Comparison of ENCODE assay signal across 11 cellular contexts in the genomic region with DNA sequence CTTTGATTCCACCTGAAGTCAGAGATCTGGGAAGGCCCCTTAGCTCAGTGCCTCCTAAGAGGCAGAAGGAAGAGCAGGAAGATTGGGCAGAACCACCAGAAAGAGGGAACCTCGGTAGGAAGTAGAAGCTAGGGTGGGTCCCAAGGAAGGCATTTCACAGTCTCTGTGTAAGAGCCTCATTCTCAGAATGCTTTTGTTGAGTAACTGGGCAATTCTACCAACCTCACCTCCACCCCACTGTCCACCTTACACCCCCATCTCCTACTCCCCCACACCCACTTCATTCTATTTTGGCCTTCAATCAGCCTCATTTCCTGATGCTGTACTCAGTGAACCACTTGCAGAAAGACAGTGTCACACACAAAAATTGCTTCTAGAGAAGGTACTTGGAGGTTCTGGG. TPM values are rescaled to one million over a fixed set of nuclear protein-coding genes. Genes with fewer than 3 reads are reported as not detected.
DNase-seq lines count a peak whose midpoint lies in the region; ATAC-seq and TF ChIP-seq lines count a peak whose summit lies in the region.
"Had no signal": no experiment of that assay in that cellular context is flagged by ENCODE, and none has a peak within 500 bp of the region (broad histone marks: within the 10 kb centered on the region; RNA-seq: fewer than 3 reads in every experiment).

No MANE protein-coding gene starts in this region.

- H3K9me3 Mint-ChIP-seq in activated naive CD4-positive, alpha-beta T cell treated with anti-CD3 and anti-CD28 coated beads for 36 hours, result no peaks in the 10 kb centered on the region
- H3K9me3 Mint-ChIP-seq in activated naive CD4-positive, alpha-beta T cell treated with anti-CD3 and anti-CD28 coated beads, Interleukin-2, amount 50 U/mL, for 72 hours, result peaks cover 0 to 5% of the 10 kb centered on the region in 2 donors
- no peaks in the 10 kb centered on the region for H3K9me3 Mint-ChIP-seq in endothelial cell (ENCODE audit: unreplicated experiment)

- peaks cover 50% of the 10 kb centered on the region for H3K36me3 ChIP-seq in PC-3 (ENCODE audit: low read depth, low read length)
- H3K36me3 ChIP-seq in subcutaneous abdominal adipose tissue (ENCODE audit: control insufficient read depth in 5 of 5, insufficient read depth in 5 of 5, low read length in 5 of 5), result peaks cover 0 to 36% (median 17%) of the 10 kb centered on the region in 5 donors
- H3K36me3 ChIP-seq in HAP-1 (replicated peaks), result no peaks in the 10 kb centered on the region; the same call in 1 of the 2 replicates

- in situ Hi-C loops in HAP-1 (cut with MboI; ENCODE audit: low sequenced_read_pairs), result no loop called here

- H3K4me1 ChIP-seq in PC-3 (ENCODE audit: insufficient read depth, low read length), result peaks cover 74% of the 10 kb centered on the region
- H3K4me1 ChIP-seq in subcutaneous abdominal adipose tissue (ENCODE audit: control insufficient read depth in 5 of 5, insufficient read depth in 5 of 5, low read length in 5 of 5), result peaks cover 11 to 75% (median 67%) of the 10 kb centered on the region in 5 donors
- peaks cover 5% of the 10 kb centered on the region; the same call in 1 of the 2 replicates for H3K4me1 ChIP-seq in HAP-1

- CTCF ChIA-PET in activated naive CD4-positive, alpha-beta T cell treated with anti-CD3 and anti-CD28 coated beads for 36 hours (lab: Charles Lee), result interaction anchor here (1.3 to 17.3 kb wide), 3 partner anchors 9 to 102 kb away, joined by 5 to 634 read pairs (median 24); no protein-coding TSS in a partner anchor
- CTCF ChIA-PET in PC-3 (lab: Charles Lee), result no interaction called here

- no TSS peak for BruUV-seq in PC-3 (replicated peaks; lab: Mats Ljungman, UMichigan)

- POLR2A ChIA-PET in PC-3 (lab: Charles Lee; ENCODE audit: unreplicated experiment), result interaction anchor here (0.5 kb wide), 1 partner anchor 377 kb away, joined by 10 read pairs; no protein-coding TSS in a partner anchor

- peaks cover 26% of the 10 kb centered on the region for H3K36me3 Mint-ChIP-seq in activated naive CD4-positive, alpha-beta T cell treated with anti-CD3 and anti-CD28 coated beads for 36 hours (ENCODE audit: low read depth)
- peaks cover 15 to 39% of the 10 kb centered on the region in 2 donors for H3K36me3 Mint-ChIP-seq in activated naive CD4-positive, alpha-beta T cell treated with anti-CD3 and anti-CD28 coated beads, Interleukin-2, amount 50 U/mL, for 72 hours
- H3K36me3 Mint-ChIP-seq in endothelial cell (ENCODE audit: low read depth, unreplicated experiment), result peaks cover 24% of the 10 kb centered on the region

- intact Hi-C loops in activated naive CD4-positive, alpha-beta T cell treated with anti-CD3 and anti-CD28 coated beads for 36 hours (cut with micrococcal nuclease), result loop anchor here (1.0 kb wide), 2 partner anchors 40 to 92 kb away; partner anchors contain the start of gene PFDN1
- intact Hi-C loops in PC-3 (cut with micrococcal nuclease), result no loop called here

- peaks cover 58% of the 10 kb centered on the region for H4K20me1 ChIP-seq in PC-3 (ENCODE audit: low read length)

- H3K9ac ChIP-seq in PC-3 (ENCODE audit: low read length), result no peak overlapping the region
- peak overlapping the region in 1 of 5 donors; percentile 33 for H3K9ac ChIP-seq in subcutaneous abdominal adipose tissue (ENCODE audit: low read length in 5 of 5)

- no peak overlapping the region for H2AFZ ChIP-seq in PC-3 (ENCODE audit: low read length)
- H2AFZ ChIP-seq: hepatocyte had no signal

- H3K4me2 ChIP-seq in PC-3 (ENCODE audit: low read length), result peak overlapping the region; percentile 17; the same call in 1 of the 2 replicates
- H3K4me2 ChIP-seq: hepatocyte had no signal

- H3K4me3 ChIP-seq in PC-3 (ENCODE audit: low read length) (no peak overlapping the region), subcutaneous abdominal adipose tissue (ENCODE audit: low read depth in 1 of 5, low read length in 5 of 5) (peak overlapping the region in 2 of 5 donors; percentile 33 to 87), HAP-1 (no peak overlapping the region)
- H3K4me3 ChIP-seq: hepatocyte had no signal

- H3K4me3 Mint-ChIP-seq in activated naive CD4-positive, alpha-beta T cell treated with anti-CD3 and anti-CD28 coated beads for 36 hours, result peak overlapping the region; percentile 83
- H3K4me3 Mint-ChIP-seq in endothelial cell (ENCODE audit: unreplicated experiment), result peak overlapping the region; percentile 73

- H3K9me3 ChIP-seq in PC-3 (ENCODE audit: low read length) (no peaks in the 10 kb centered on the region), subcutaneous abdominal adipose tissue (ENCODE audit: control insufficient read depth in 5 of 5, low read length in 5 of 5) (no peaks in the 10 kb centered on the region), HAP-1 (no peaks in the 10 kb centered on the region)

- H3K4me1 Mint-ChIP-seq in activated naive CD4-positive, alpha-beta T cell treated with anti-CD3 and anti-CD28 coated beads for 36 hours (ENCODE audit: low read depth), result peaks cover 49% of the 10 kb centered on the region
- peaks cover 49% of the 10 kb centered on the region for H3K4me1 Mint-ChIP-seq in endothelial cell (ENCODE audit: unreplicated experiment)

- peaks cover 6% of the 10 kb centered on the region for H3F3A ChIP-seq in PC-3 (ENCODE audit: low read length, unreplicated experiment)

- H3K27me3 Mint-ChIP-seq in activated naive CD4-positive, alpha-beta T cell treated with anti-CD3 and anti-CD28 coated beads for 36 hours (ENCODE audit: low read depth), result no peaks in the 10 kb centered on the region
- H3K27me3 Mint-ChIP-seq in endothelial cell (ENCODE audit: unreplicated experiment), result peaks cover 8% of the 10 kb centered on the region

- ATAC-seq in activated naive CD4-positive, alpha-beta T cell treated with anti-CD3 and anti-CD28 coated beads, Interleukin-2, amount 50 U/mL, for 72 hours, result no peak
- ATAC-seq in PC-3 (no peak), GM18505 (IDR thresholded peaks at IDR 0.05; ENCODE audit: unreplicated experiment) (no peak), GM18870 (IDR thresholded peaks at IDR 0.05; ENCODE audit: unreplicated experiment) (no peak)

- DNase-seq in activated naive CD4-positive, alpha-beta T cell treated with anti-CD3 and anti-CD28 coated beads for 36 hours, result no peak
- DNase-seq in activated naive CD4-positive, alpha-beta T cell treated with anti-CD3 and anti-CD28 coated beads, Interleukin-2, amount 50 U/mL, for 72 hours (ENCODE audit: low spot score in 2 of 2), result no peak
- DNase-seq in PC-3, result no peak
- DNase-seq in endothelial cell (ENCODE audit: low spot score), result no peak
- DNase-seq in HAP-1 (ENCODE audit: low spot score in 2 of 2), result no peak
- DNase-seq: HCEC 1CT, NCI-H774 had no signal

- H3K9me2 ChIP-seq in PC-3 (replicated peaks; ENCODE audit: low read length), result no peaks in the 10 kb centered on the region

- no peaks in the 10 kb centered on the region for H3K27me3 ChIP-seq in PC-3 (ENCODE audit: low read length)
- no peaks in the 10 kb centered on the region for H3K27me3 ChIP-seq in subcutaneous abdominal adipose tissue (ENCODE audit: control insufficient read depth in 5 of 5, insufficient read depth in 4 of 5, low read length in 5 of 5)
- H3K27me3 ChIP-seq in HAP-1 (ENCODE audit: low read depth), result no peaks in the 10 kb centered on the region
- H3K27me3 ChIP-seq: hepatocyte had no signal

- H3K79me2 ChIP-seq in PC-3 (ENCODE audit: low read length), result peaks cover 72% of the 10 kb centered on the region
- H3K79me2 ChIP-seq: hepatocyte had no signal

- TF ChIP-seq POLR2A in GM18505 (IDR thresholded peaks at IDR 0.05; ENCODE audit: borderline replicate concordance, extremely low read depth, insufficient read depth, insufficient read length), result no peak

- TF ChIP-seq CTCF in PC-3 (conservative IDR thresholded peaks at IDR 0.05; ENCODE audit: low read depth, low read length), result no peak
- no peak for TF ChIP-seq CTCF in endothelial cell (IDR thresholded peaks at IDR 0.05; ENCODE audit: unreplicated experiment)

- H3K27ac ChIP-seq in PC-3 (ENCODE audit: low read length), result no peak overlapping the region
- peak overlapping the region; percentile 78 for H3K27ac ChIP-seq in subcutaneous abdominal adipose tissue (ENCODE audit: low read depth, low read length)
- H3K27ac ChIP-seq: hepatocyte had no signal

- H3K27ac Mint-ChIP-seq in activated naive CD4-positive, alpha-beta T cell treated with anti-CD3 and anti-CD28 coated beads for 36 hours, result peak overlapping the region; percentile 95
- peak overlapping the region in 1 of 2 donors; percentile 89 for H3K27ac Mint-ChIP-seq in activated naive CD4-positive, alpha-beta T cell treated with anti-CD3 and anti-CD28 coated beads, Interleukin-2, amount 50 U/mL, for 72 hours
- no peak overlapping the region for H3K27ac Mint-ChIP-seq in endothelial cell (ENCODE audit: unreplicated experiment)

RNA-seq across cellular contexts. Expression of gene HBEGF, which starts 3.5 kb away (rescaled TPM):
- total RNA-seq in activated naive CD4-positive, alpha-beta T cell treated with anti-CD3 and anti-CD28 coated beads for 36 hours, result 1 to 10 TPM; 8.7 to 9.1 TPM
- total RNA-seq in activated naive CD4-positive, alpha-beta T cell treated with anti-CD3 and anti-CD28 coated beads, Interleukin-2, amount 50 U/mL, for 72 hours, result 10 to 100 TPM in 1 of 2 donors, 1 to 10 TPM in 1; 6.9 to 10.5 TPM
- total RNA-seq in PC-3 (2014; rRNA removed) (82.6 and 85.9 TPM in 2 replicates), endothelial cell (ENCODE audit: unreplicated experiment) (22.6 TPM)

RNA-seq across cellular contexts. Expression of gene SLC4A9, which starts 17.1 kb away (rescaled TPM):
- under 1 TPM; 0.07 to 0.12 TPM for total RNA-seq in activated naive CD4-positive, alpha-beta T cell treated with anti-CD3 and anti-CD28 coated beads for 36 hours
- under 1 TPM; 0.25 to 0.41 TPM for total RNA-seq in activated naive CD4-positive, alpha-beta T cell treated with anti-CD3 and anti-CD28 coated beads, Interleukin-2, amount 50 U/mL, for 72 hours
- 0.29 TPM in 1 of 2 replicates, not detected in the other for total RNA-seq in PC-3 (2014; rRNA removed)
- 0.23 TPM for total RNA-seq in endothelial cell (ENCODE audit: unreplicated experiment)

RNA-seq across cellular contexts. Expression of gene PFDN1, which starts 40.0 kb away (rescaled TPM):
- 10 to 100 TPM; 50.6 to 57.1 TPM for total RNA-seq in activated naive CD4-positive, alpha-beta T cell treated with anti-CD3 and anti-CD28 coated beads for 36 hours
- total RNA-seq in activated naive CD4-positive, alpha-beta T cell treated with anti-CD3 and anti-CD28 coated beads, Interleukin-2, amount 50 U/mL, for 72 hours, result 10 to 100 TPM; 45.4 to 66.4 TPM
- total RNA-seq in PC-3 (2014; rRNA removed), result 91.9 and 125 TPM in 2 replicates
- 86.2 TPM for total RNA-seq in endothelial cell (ENCODE audit: unreplicated experiment)

RNA-seq across cellular contexts. Expression of gene ANKHD1, which starts 58.7 kb away (rescaled TPM):
- total RNA-seq in activated naive CD4-positive, alpha-beta T cell treated with anti-CD3 and anti-CD28 coated beads for 36 hours, result 10 to 100 TPM; 83.2 to 87.0 TPM
- 100 to 1,000 TPM; 107 to 143 TPM for total RNA-seq in activated naive CD4-positive, alpha-beta T cell treated with anti-CD3 and anti-CD28 coated beads, Interleukin-2, amount 50 U/mL, for 72 hours
- total RNA-seq in PC-3 (2014; rRNA removed), result 64.6 and 81.1 TPM in 2 replicates
- 138 TPM for total RNA-seq in endothelial cell (ENCODE audit: unreplicated experiment)
